16 cellular contexts compared by ENCODE assay signal in genomic region chr10:62917475-62918238, GRCh38.
A peak's percentile ranks its signal among the peaks of the same experiment; 100 is the strongest.
DNase-seq lines count a peak whose midpoint lies in the region; ATAC-seq and TF ChIP-seq lines count a peak whose summit lies in the region.
"Had no signal": no experiment of that assay in that cellular context is flagged by ENCODE, and none has a peak within 500 bp of the region (broad histone marks: within the 10 kb centered on the region; RNA-seq: fewer than 3 reads in every experiment).

No MANE protein-coding gene starts in this region.

- ATAC-seq in GM19438 (IDR thresholded peaks at IDR 0.05; ENCODE audit: low read depth, unreplicated experiment), result peak; percentile 63
- peak; percentile 58 for ATAC-seq in HG02981 (IDR thresholded peaks at IDR 0.05; ENCODE audit: unreplicated experiment)
- no peak for ATAC-seq in activated B cell treated with CpG ODN at 0.5 μM for 24 hours (ENCODE audit: low read depth)
- ATAC-seq: Panc1, pancreas had no signal

- H3K4me1 ChIP-seq in osteoblast (ENCODE audit: insufficient read depth, low read length), result peaks cover 24% of the 10 kb centered on the region
- H3K4me1 ChIP-seq: pancreas had no signal

- TF ChIP-seq CTCF in activated B cell treated with CpG ODN at 0.5 μM for 24 hours (IDR thresholded peaks at IDR 0.05) (no peak), osteoblast (IDR thresholded peaks at IDR 0.05; ENCODE audit: extremely low read depth, low read depth, low read length) (no peak)

- POLR2A ChIA-PET in activated B cell treated with CpG ODN at 0.5 μM for 24 hours (lab: Charles Lee), result no interaction called here

- CTCF ChIA-PET in activated B cell treated with CpG ODN at 0.5 μM for 24 hours (lab: Charles Lee), result no interaction called here

- H3K27ac Mint-ChIP-seq in activated B cell treated with CpG ODN at 0.5 μM for 24 hours, result peak overlapping the region; percentile 4
- H3K27ac Mint-ChIP-seq: activated naive CD8-positive, alpha-beta T cell treated with anti-CD3 and anti-CD28 coated beads, Interleukin-2, amount 10 ng/mL, durations not matched to agents 7 days and 5 days had no signal

- H3K36me3 Mint-ChIP-seq in activated B cell treated with CpG ODN at 0.5 μM for 24 hours (ENCODE audit: low read depth), result no peaks in the 10 kb centered on the region
- H3K36me3 Mint-ChIP-seq: activated naive CD8-positive, alpha-beta T cell treated with anti-CD3 and anti-CD28 coated beads, Interleukin-2, amount 10 ng/mL, durations not matched to agents 7 days and 5 days had no signal

- H3K27me3 Mint-ChIP-seq in activated B cell treated with CpG ODN at 0.5 μM for 24 hours, result no peaks in the 10 kb centered on the region

- H3K36me3 ChIP-seq in osteoblast (ENCODE audit: insufficient read depth, low read length), result no peaks in the 10 kb centered on the region
- H3K36me3 ChIP-seq: pancreas had no signal

- no peaks in the 10 kb centered on the region for H4K20me1 ChIP-seq in osteoblast (ENCODE audit: insufficient read depth, low read length)

- H3K4me3 Mint-ChIP-seq in activated B cell treated with CpG ODN at 0.5 μM for 24 hours, result no peak overlapping the region
- H3K4me3 Mint-ChIP-seq: activated naive CD8-positive, alpha-beta T cell treated with anti-CD3 and anti-CD28 coated beads, Interleukin-2, amount 10 ng/mL, durations not matched to agents 7 days and 5 days had no signal

- H3K4me1 Mint-ChIP-seq in activated B cell treated with CpG ODN at 0.5 μM for 24 hours, result peaks cover 36% of the 10 kb centered on the region
- H3K4me1 Mint-ChIP-seq: activated naive CD8-positive, alpha-beta T cell treated with anti-CD3 and anti-CD28 coated beads, Interleukin-2, amount 10 ng/mL, durations not matched to agents 7 days and 5 days had no signal

- H3K4me3 ChIP-seq in osteoblast (ENCODE audit: insufficient read depth, low read length), result no peak overlapping the region
- H3K4me3 ChIP-seq: pancreas had no signal

- no peaks in the 10 kb centered on the region for H3K9me3 ChIP-seq in osteoblast (ENCODE audit: low read depth, low read length)
- H3K9me3 ChIP-seq: pancreas had no signal

- no peaks in the 10 kb centered on the region for H3K79me2 ChIP-seq in osteoblast (ENCODE audit: insufficient read depth, low read length)

- intact Hi-C loops in activated B cell treated with CpG ODN at 0.5 μM for 24 hours (cut with micrococcal nuclease), result no loop called here

- no peak overlapping the region for H3K4me2 ChIP-seq in osteoblast (ENCODE audit: insufficient read depth, low read length)

- no peak overlapping the region for H3K27ac ChIP-seq in osteoblast (ENCODE audit: low read depth, low read length)
- H3K27ac ChIP-seq: pancreas, VCaP had no signal

- DNase-seq in NOMO-1 treated with DMSO at 0.1 percent for 48 hours (lab: John Stamatoyannopoulos, UW; ENCODE audit: unreplicated experiment) (peak; percentile 15), NOMO-1 treated with dmso at 0.1 percent for 144 hours (lab: John Stamatoyannopoulos, UW; ENCODE audit: unreplicated experiment) (no peak), activated B cell treated with CpG ODN at 0.5 μM for 24 hours (no peak), cerebellum (ENCODE audit: low spot score) (no peak), osteoblast (ENCODE audit: insufficient read length, low spot score, missing footprints) (no peak)
- no peak for DNase-seq in stimulated activated CD4-positive, alpha-beta T cell treated with anti-CD3 and anti-CD28 coated beads, Interleukin-15, amount 100 ng/mL, for 24 hours
- DNase-seq: 8988T; activated naive CD8-positive, alpha-beta T cell treated with anti-CD3 and anti-CD28 coated beads, Interleukin-2, amount 10 ng/mL, durations not matched to agents 7 days and 5 days; central memory CD4-positive, alpha-beta T cell; NCI-H1092 treated with DMSO at 0.1 percent for 48 hours; pancreas; substantia nigra had no signal

- H2AFZ ChIP-seq in osteoblast (ENCODE audit: low read length), result no peak overlapping the region

- H3K27me3 ChIP-seq in osteoblast (ENCODE audit: insufficient read depth, low read length), result no peaks in the 10 kb centered on the region
- H3K27me3 ChIP-seq: pancreas had no signal

- H3K9me3 Mint-ChIP-seq in activated B cell treated with CpG ODN at 0.5 μM for 24 hours, result no peaks in the 10 kb centered on the region
- H3K9me3 Mint-ChIP-seq: activated naive CD8-positive, alpha-beta T cell treated with anti-CD3 and anti-CD28 coated beads, Interleukin-2, amount 10 ng/mL, durations not matched to agents 7 days and 5 days had no signal
